In the genomic region with DNA sequence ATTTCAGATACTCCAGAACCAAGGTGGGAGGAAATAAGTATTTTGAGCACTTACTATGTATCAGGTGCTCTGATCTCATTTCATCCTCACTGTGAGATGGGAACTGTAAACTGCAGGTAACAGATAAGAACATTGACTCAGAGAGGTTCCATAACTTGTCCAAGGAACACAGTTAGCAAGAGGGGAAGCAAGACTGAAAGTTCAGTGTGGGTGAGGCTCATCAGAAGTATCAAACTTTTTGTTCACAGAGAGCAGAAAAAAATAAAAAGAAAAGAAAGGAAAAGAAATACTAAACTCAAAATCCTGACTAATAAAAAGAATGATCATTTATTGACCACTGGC, we compare ENCODE assay signal across 9 cellular contexts. TPM values are rescaled to one million over a fixed set of nuclear protein-coding genes. Genes with fewer than 3 reads are reported as not detected.
DNase-seq lines count a peak whose midpoint lies in the region; ATAC-seq, FAIRE-seq and TF ChIP-seq lines count a peak whose summit lies in the region.
"Had no signal": no experiment of that assay in that cellular context is flagged by ENCODE, and none has a peak within 500 bp of the region (broad histone marks: within the 10 kb centered on the region; RNA-seq: fewer than 3 reads in every experiment).

No MANE protein-coding gene starts in this region.

- peaks cover 4% of the 10 kb centered on the region for H3K36me3 Mint-ChIP-seq in astrocyte (ENCODE audit: low read depth, unreplicated experiment)

- TF ChIP-seq POLR2A in uterus (IDR thresholded peaks at IDR 0.05) = no peak

- H3K36me3 ChIP-seq in astrocyte (ENCODE audit: insufficient read depth, low read length) = no peaks in the 10 kb centered on the region
- H3K36me3 ChIP-seq in mucosa of descending colon (ENCODE audit: low read depth) = no peaks in the 10 kb centered on the region
- H3K36me3 ChIP-seq in uterus = no peaks in the 10 kb centered on the region

- no peaks in the 10 kb centered on the region for H3K9me3 Mint-ChIP-seq in astrocyte (ENCODE audit: unreplicated experiment)

- H3K27me3 ChIP-seq in astrocyte (ENCODE audit: insufficient read depth, low read length) = no peaks in the 10 kb centered on the region
- no peaks in the 10 kb centered on the region for H3K27me3 ChIP-seq in uterus

- no peak for FAIRE-seq in astrocyte (lab: Jason Lieb, UNC)

- H3K4me1 ChIP-seq in astrocyte (ENCODE audit: insufficient read depth, low read length) (peaks cover 27% of the 10 kb centered on the region), mucosa of descending colon (ENCODE audit: low read depth) (peaks cover 13% of the 10 kb centered on the region), uterus (peaks cover 0 to 5% of the 10 kb centered on the region in 2 donors)

- H3K9ac ChIP-seq in astrocyte (ENCODE audit: low read length) = no peak overlapping the region

- peaks cover 42% of the 10 kb centered on the region for H4K20me1 ChIP-seq in astrocyte (ENCODE audit: insufficient read depth, low read length)

- no peak for TF ChIP-seq CTCF in astrocyte (IDR thresholded peaks at IDR 0.05; ENCODE audit: insufficient read depth, low read depth, low read length)
- TF ChIP-seq CTCF in mucosa of descending colon (IDR thresholded peaks at IDR 0.05) = no peak
- no peak for TF ChIP-seq CTCF in uterus (IDR thresholded peaks at IDR 0.05)

- no peak for DNase-seq in Right ventricle myocardium superior
- no peak for DNase-seq in cardiac septum (ENCODE audit: low spot score)
- DNase-seq in astrocyte (ENCODE audit: low read depth) = no peak
- no peak for DNase-seq in mucosa of descending colon
- no peak for DNase-seq in uterus
- DNase-seq in NCI-H1092 treated with DMSO at 0.1 percent for 48 hours (lab: John Stamatoyannopoulos, UW) = no peak
- DNase-seq in HT-29 (ENCODE audit: low spot score) = no peak
- no peak for DNase-seq in iPS-NIHi11 (ENCODE audit: low spot score)
- DNase-seq: SHP77 had no signal

- no peak overlapping the region for H3K4me3 ChIP-seq in astrocyte (ENCODE audit: insufficient read depth, low read depth, low read length)
- no peak overlapping the region for H3K4me3 ChIP-seq in mucosa of descending colon
- H3K4me3 ChIP-seq in uterus = peak overlapping the region; percentile 5 to 14

- H3K27me3 Mint-ChIP-seq in astrocyte (ENCODE audit: low read depth, unreplicated experiment) = no peaks in the 10 kb centered on the region

- H3K4me3 Mint-ChIP-seq in astrocyte (ENCODE audit: unreplicated experiment) = no peak overlapping the region

- peak overlapping the region; percentile 28 for H3K27ac ChIP-seq in astrocyte (ENCODE audit: low read depth, low read length)
- peak overlapping the region; percentile 67 to 80 for H3K27ac ChIP-seq in uterus

- peak overlapping the region; percentile 8 for H3K27ac Mint-ChIP-seq in astrocyte (ENCODE audit: unreplicated experiment)

- intact Hi-C loops in Right ventricle myocardium superior (cut with DNase I) (no loop called here), cardiac septum (cut with DNase I) (loop anchor here (5.0 kb wide), 2 partner anchors 37 to 38 kb away; a partner anchor contains a TSS), mucosa of descending colon (cut with DNase I, micrococcal nuclease) (no loop called here), uterus (cut with DNase I; ENCODE audit: low total_unique reads) (no loop called here)

- ATAC-seq in Right ventricle myocardium superior (ENCODE audit: poor library complexity) (peak; percentile 1), mucosa of descending colon (peak; percentile 50)

- peaks cover 55% of the 10 kb centered on the region for H3K79me2 ChIP-seq in astrocyte (ENCODE audit: insufficient read depth, low read length)

- peaks cover 40% of the 10 kb centered on the region for H3K4me1 Mint-ChIP-seq in astrocyte (ENCODE audit: low read depth, unreplicated experiment)

- H3K4me2 ChIP-seq in astrocyte (ENCODE audit: low read length) = peak overlapping the region; percentile 79

- H3K9me3 ChIP-seq in astrocyte (ENCODE audit: insufficient read depth, low read depth, low read length) = no peaks in the 10 kb centered on the region
- H3K9me3 ChIP-seq in mucosa of descending colon = no peaks in the 10 kb centered on the region
- no peaks in the 10 kb centered on the region for H3K9me3 ChIP-seq in uterus

- no peak overlapping the region for H2AFZ ChIP-seq in astrocyte (ENCODE audit: low read depth, low read length)

RNA-seq across cellular contexts. Expression of a gene that starts 37.1 kb away (rescaled TPM):
- total RNA-seq in Right ventricle myocardium superior (24.2 TPM), cardiac septum (21.0 TPM), astrocyte (35.5 and 40.0 TPM in 2 replicates), mucosa of descending colon (10 to 100 TPM; 16.2 to 30.7 (median 19.1) TPM), uterus (100 to 1,000 TPM in 1 of 4 donors, 10 to 100 TPM in 3; 12.4 to 113 (median 48.4) TPM)
- total RNA-seq in HT-29 (2014; rRNA removed; shearing (Covaris generic)) = 1.1 and 1.2 TPM in 2 replicates

Comparison
In these comparisons a context has a peak if more than half of its experiments do, and no peak if none do; other contexts are left out.
1. H3K4me3 ChIP-seq: peak in uterus (2 of 2); none in astrocyte (single experiment) and mucosa of descending colon (single experiment).